Comparison of ENCODE assay signal across 12 cellular contexts in the genomic region with DNA sequence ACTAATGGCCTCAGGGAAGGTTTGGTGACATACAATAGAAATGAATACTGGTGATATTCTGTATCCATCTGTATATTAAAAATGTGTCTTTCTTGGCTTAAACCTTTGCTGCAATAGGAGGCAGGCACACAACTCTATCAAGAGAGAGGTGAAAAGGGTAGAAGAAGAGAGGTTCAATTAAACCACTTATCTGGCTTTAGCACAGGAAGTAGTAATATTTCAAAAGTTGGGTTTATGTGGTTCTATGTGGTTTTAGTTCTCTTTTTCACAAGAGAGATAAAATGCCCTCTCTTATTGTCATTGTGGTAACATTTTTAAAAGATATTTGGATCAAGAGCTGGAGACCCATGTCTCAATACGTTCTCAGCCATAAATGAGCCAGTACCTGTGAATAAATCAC.
DNase-seq lines count a peak whose midpoint lies in the region; ATAC-seq and TF ChIP-seq lines count a peak whose summit lies in the region.
"Had no signal": no experiment of that assay in that cellular context is flagged by ENCODE, and none has a peak within 500 bp of the region (broad histone marks: within the 10 kb centered on the region; RNA-seq: fewer than 3 reads in every experiment).

No MANE protein-coding gene starts in this region.

- peaks cover 14% of the 10 kb centered on the region; the same call in 1 of the 2 replicates for H3K9me3 ChIP-seq in OCI-LY7 (ENCODE audit: low read length)

- BruUV-seq in OCI-LY7 (replicated peaks; lab: Mats Ljungman, UMichigan) = no TSS peak

- peaks cover 20 to 23% of the 10 kb centered on the region in 2 donors for H3K4me1 Mint-ChIP-seq in natural killer cell
- peaks cover 19% of the 10 kb centered on the region for H3K4me1 Mint-ChIP-seq in mesothelial cell of epicardium

- TF ChIP-seq CTCF in OCI-LY7 (conservative IDR thresholded peaks at IDR 0.05; ENCODE audit: low read length) = no peak
- TF ChIP-seq CTCF in natural killer cell (IDR thresholded peaks at IDR 0.05) = no peak
- no peak for TF ChIP-seq CTCF in coronary artery (IDR thresholded peaks at IDR 0.05)
- TF ChIP-seq CTCF in mesothelial cell of epicardium (IDR thresholded peaks at IDR 0.05; ENCODE audit: unreplicated experiment) = no peak

- H3K4me1 ChIP-seq in OCI-LY7 (ENCODE audit: insufficient read depth, low read length, poor library complexity, severe bottlenecking) = peaks cover 20% of the 10 kb centered on the region

- H3K36me3 ChIP-seq in OCI-LY7 (ENCODE audit: insufficient read depth, low read length) = no peaks in the 10 kb centered on the region
- H3K36me3 ChIP-seq: thoracic aorta had no signal

- peak overlapping the region; percentile 64 for H3K4me2 ChIP-seq in OCI-LY7 (ENCODE audit: low read length)

- no peaks in the 10 kb centered on the region for H4K20me1 ChIP-seq in OCI-LY7 (ENCODE audit: insufficient read depth, low read length)

- H3K9me3 Mint-ChIP-seq in natural killer cell (peaks cover 5 to 6% of the 10 kb centered on the region in 2 donors), mesothelial cell of epicardium (peaks cover 40% of the 10 kb centered on the region)

- H3K4me3 Mint-ChIP-seq in natural killer cell = peak overlapping the region; percentile 51
- H3K4me3 Mint-ChIP-seq in mesothelial cell of epicardium = no peak overlapping the region

- H3K4me3 ChIP-seq in OCI-LY7 (ENCODE audit: low read depth, low read length, poor library complexity, severe bottlenecking) = peak overlapping the region; percentile 17
- H3K4me3 ChIP-seq in coronary artery = no peak overlapping the region
- H3K4me3 ChIP-seq: thoracic aorta had no signal

- H3K27ac Mint-ChIP-seq in natural killer cell = peak overlapping the region in 1 of 2 donors; percentile 18
- H3K27ac Mint-ChIP-seq in mesothelial cell of epicardium = no peak overlapping the region

- H3K27ac ChIP-seq in OCI-LY7 (ENCODE audit: low read depth, low read length, poor library complexity, severe bottlenecking) = peak overlapping the region; percentile 26
- H3K27ac ChIP-seq in coronary artery = no peak overlapping the region
- H3K27ac ChIP-seq: thoracic aorta had no signal

- DNase-seq in NCI-H1436 treated with DMSO at 0.1 percent for 48 hours (lab: John Stamatoyannopoulos, UW) (peak; percentile 45), NCI-H1436 (lab: John Stamatoyannopoulos, UW) (no peak), OCI-LY7 (ENCODE audit: low spot score) (peak; percentile 18), natural killer cell (no peak), coronary artery (ENCODE audit: low spot score) (no peak), putamen (ENCODE audit: low spot score) (no peak), mesothelial cell of epicardium (ENCODE audit: low spot score in 2 of 2, unreplicated experiment in 2 of 2) (no peak)
- DNase-seq: 8988T, midbrain had no signal

- peak; percentile 39 for ATAC-seq in HG02885 (IDR thresholded peaks at IDR 0.05; ENCODE audit: poor library complexity, unreplicated experiment)
- ATAC-seq in natural killer cell = peak in 2 of 3 donors; percentile 75 to 77
- ATAC-seq: HepG2 had no signal

- H2AFZ ChIP-seq in OCI-LY7 (ENCODE audit: low read length) = peak overlapping the region; percentile 75

- intact Hi-C loops in OCI-LY7 (cut with micrococcal nuclease; ENCODE audit: unreplicated experiment) (no loop called here), natural killer cell (cut with micrococcal nuclease) (no loop called here)

- no peaks in the 10 kb centered on the region for H3K79me2 ChIP-seq in OCI-LY7 (ENCODE audit: insufficient read depth, low read depth, low read length)

- CTCF ChIA-PET in OCI-LY7 (lab: Charles Lee; ENCODE audit: unreplicated experiment) = no interaction called here

- peaks cover 27 to 44% of the 10 kb centered on the region in 2 donors for H3K27me3 Mint-ChIP-seq in natural killer cell (ENCODE audit: low read depth in 2 of 2)
- no peaks in the 10 kb centered on the region for H3K27me3 Mint-ChIP-seq in mesothelial cell of epicardium (ENCODE audit: low read depth)

- POLR2A ChIA-PET in OCI-LY7 (lab: Charles Lee) = interaction anchor here (0.5 to 1.2 kb wide), 6 partner anchors 10 to 419 kb away, joined by 3 to 5 read pairs (median 3); no protein-coding TSS in a partner anchor

- peaks cover 9% of the 10 kb centered on the region for H3K36me3 Mint-ChIP-seq in natural killer cell
- H3K36me3 Mint-ChIP-seq in mesothelial cell of epicardium = peaks cover 8% of the 10 kb centered on the region

- no peaks in the 10 kb centered on the region for H3K9me2 ChIP-seq in OCI-LY7 (ENCODE audit: insufficient read depth, low read length)

Comparison
In these comparisons a context has a peak if more than half of its experiments do, and no peak if none do; other contexts are left out.
1. DNase-seq: peak in NCI-H1436 treated with DMSO at 0.1 percent for 48 hours (single experiment) and OCI-LY7 (single experiment); none in NCI-H1436 (single experiment), natural killer cell (single experiment), coronary artery (single experiment), putamen (single experiment) and mesothelial cell of epicardium (0 of 2).